In genomic region chr5:59436364-59437158, GRCh38 we compare ENCODE assay signal across 23 cellular contexts.
DNase-seq lines count a peak whose midpoint lies in the region; ATAC-seq lines count a peak whose summit lies in the region.
"Had no signal": no experiment of that assay in that cellular context is flagged by ENCODE, and none has a peak within 500 bp of the region (broad histone marks: within the 10 kb centered on the region; RNA-seq: fewer than 3 reads in every experiment).

No MANE protein-coding gene starts in this region.

- no peaks in the 10 kb centered on the region for H3K4me1 Mint-ChIP-seq in memory B cell
- H3K4me1 Mint-ChIP-seq: CD14-positive monocyte; CD8-positive, alpha-beta memory T cell had no signal

- no peaks in the 10 kb centered on the region for H3K36me3 Mint-ChIP-seq in memory B cell
- H3K36me3 Mint-ChIP-seq: CD8-positive, alpha-beta memory T cell had no signal

- ATAC-seq in memory B cell (ENCODE audit: low read depth) (peak; percentile 52), HG02610 (IDR thresholded peaks at IDR 0.05; ENCODE audit: unreplicated experiment) (no peak)

- DNase-seq in NCI-H2196 (lab: John Stamatoyannopoulos, UW; ENCODE audit: unreplicated experiment) (peak; percentile 3), NCI-H2196 treated with DMSO at 0.1 percent for 48 hours (lab: John Stamatoyannopoulos, UW; ENCODE audit: unreplicated experiment) (no peak), NCI-H146 treated with DMSO at 0.1 percent for 48 hours (lab: John Stamatoyannopoulos, UW; ENCODE audit: unreplicated experiment) (peak; percentile 54), NCI-H748 (lab: John Stamatoyannopoulos, UW; ENCODE audit: unreplicated experiment) (peak; percentile 27), memory B cell (ENCODE audit: low spot score in 2 of 2) (no peak), globus pallidus (ENCODE audit: low spot score) (no peak), putamen (ENCODE audit: low spot score) (no peak)
- DNase-seq: 8988T; ACHN; BE2C; CD8-positive, alpha-beta memory T cell; GOT3; Karpas-422; NCI-H1092; NCI-H1417 treated with DMSO at 0.1 percent for 48 hours; NCI-H2029; NCI-H226; NCI-H524; SHP77; T-helper 1 cell had no signal

- no peaks in the 10 kb centered on the region for H3K9me3 Mint-ChIP-seq in memory B cell
- H3K9me3 Mint-ChIP-seq: CD8-positive, alpha-beta memory T cell; T-helper 2 cell treated with Interferon-gamma antibody and Interleukin-4, amounts not matched to agents 5 μg/mL and 100 μg/mL, for 36 hours had no signal

- H3K4me3 Mint-ChIP-seq in memory B cell: no peak overlapping the region
- H3K4me3 Mint-ChIP-seq: CD14-positive monocyte; CD8-positive, alpha-beta memory T cell; T-helper 2 cell treated with Interferon-gamma antibody and Interleukin-4, amounts not matched to agents 5 μg/mL and 100 μg/mL, for 36 hours had no signal

- no peak overlapping the region for H3K27ac Mint-ChIP-seq in memory B cell
- H3K27ac Mint-ChIP-seq: CD14-positive monocyte; CD8-positive, alpha-beta memory T cell; T-helper 2 cell treated with Interferon-gamma antibody and Interleukin-4, amounts not matched to agents 5 μg/mL and 100 μg/mL, for 36 hours had no signal

- no peaks in the 10 kb centered on the region for H3K27me3 Mint-ChIP-seq in memory B cell

Comparison
In these comparisons a context has a peak if more than half of its experiments do, and no peak if none do; other contexts are left out.
1. DNase-seq: peak in NCI-H2196 (single experiment), NCI-H146 treated with DMSO at 0.1 percent for 48 hours (single experiment) and NCI-H748 (single experiment); none in NCI-H2196 treated with DMSO at 0.1 percent for 48 hours (single experiment), memory B cell (0 of 2), globus pallidus (single experiment) and putamen (single experiment).